Comparison of ENCODE assay signal across 14 cellular contexts in the genomic region with DNA sequence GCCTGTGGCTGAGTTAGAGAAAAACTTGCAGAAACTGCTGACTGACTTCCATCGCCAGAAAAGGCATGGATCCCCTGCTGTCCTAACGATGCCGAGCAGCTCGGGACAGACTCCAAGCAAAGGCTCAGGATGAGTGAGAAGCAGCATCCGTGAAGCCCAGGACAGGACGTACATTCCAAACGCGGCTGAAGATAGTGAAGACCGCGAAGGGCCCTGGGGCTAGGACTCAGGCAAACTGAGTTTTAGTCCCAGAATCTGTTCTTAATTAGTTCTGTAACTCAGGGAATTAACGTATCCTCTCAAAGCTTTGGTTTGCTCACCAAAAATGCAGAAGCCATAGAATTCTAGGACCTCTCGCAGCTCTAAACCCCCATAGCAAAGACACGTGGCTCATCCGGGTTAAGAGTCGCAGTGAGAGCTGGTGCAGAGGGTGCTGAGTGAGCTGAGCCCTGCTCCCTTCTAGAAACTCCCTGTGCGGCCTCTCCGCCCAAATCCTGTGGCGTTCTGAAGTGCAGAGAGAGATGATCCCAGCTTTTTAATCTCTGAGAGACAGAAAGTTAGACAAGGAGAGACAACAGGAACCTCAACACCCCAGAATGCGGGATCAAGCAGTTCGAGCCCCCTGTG.
A peak's percentile ranks its signal among the peaks of the same experiment; 100 is the strongest.
DNase-seq lines count a peak whose midpoint lies in the region; ATAC-seq, FAIRE-seq and TF ChIP-seq lines count a peak whose summit lies in the region.
"Had no signal": no experiment of that assay in that cellular context is flagged by ENCODE, and none has a peak within 500 bp of the region (broad histone marks: within the 10 kb centered on the region; RNA-seq: fewer than 3 reads in every experiment).

No MANE protein-coding gene starts in this region.

- 67 to 73% methylated on average over 20 of the region's 20 CpGs for WGBS in upper lobe of left lung, 2 donors

- H3K27ac ChIP-seq in astrocyte (ENCODE audit: low read depth, low read length) (no peak overlapping the region), upper lobe of left lung (peak overlapping the region; percentile 11 to 61 (median 34))
- H3K27ac ChIP-seq: spleen had no signal

- H4K20me1 ChIP-seq in astrocyte (ENCODE audit: insufficient read depth, low read length): no peaks in the 10 kb centered on the region

- TF ChIP-seq POLR2A in upper lobe of left lung (IDR thresholded peaks at IDR 0.05): no peak

- H3K4me3 ChIP-seq in astrocyte (ENCODE audit: insufficient read depth, low read depth, low read length) (no peak overlapping the region), foreskin fibroblast (ENCODE audit: low read depth in 1 of 2, low read length in 2 of 2) (peak overlapping the region in 1 of 2 donors; percentile 48), upper lobe of left lung (peak overlapping the region in 3 of 4 donors; percentile 6 to 18 (median 6))
- H3K4me3 ChIP-seq: spleen had no signal

- H3K9ac ChIP-seq in astrocyte (ENCODE audit: low read length): no peak overlapping the region

- TF ChIP-seq EP300 in upper lobe of left lung (IDR thresholded peaks at IDR 0.05): no peak

- H3K27me3 ChIP-seq in astrocyte (ENCODE audit: insufficient read depth, low read length): no peaks in the 10 kb centered on the region
- no peaks in the 10 kb centered on the region for H3K27me3 ChIP-seq in upper lobe of left lung
- H3K27me3 ChIP-seq: spleen had no signal

- H3K27ac Mint-ChIP-seq in astrocyte (ENCODE audit: unreplicated experiment): no peak overlapping the region
- no peak overlapping the region for H3K27ac Mint-ChIP-seq in stimulated activated memory B cell treated with anti-CD40 and anti-IgM and Interleukin-4, amounts not matched to agents 10 μg/mL and 1 μg/mL and 100 μg/mL, for 72 hours
- no peak overlapping the region for H3K27ac Mint-ChIP-seq in activated T-helper 1 cell treated with anti-CD3 and anti-CD28 coated beads, Interleukin-12 subunit alpha, Interleukin-12 subunit beta, Interleukin-2, Interleukin-4 antibody, amounts not matched to agents 30 ng/mL and 10 ng/mL and 1 ng/mL, durations not matched to agents 14 hours and 24 hours and 36 hours
- H3K27ac Mint-ChIP-seq in activated naive CD4-positive, alpha-beta T cell treated with anti-CD3 and anti-CD28 coated beads, Interleukin-2, amount 10 ng/mL, durations not matched to agents 7 days and 5 days: no peak overlapping the region
- H3K27ac Mint-ChIP-seq: activated naive CD4-positive, alpha-beta T cell treated with anti-CD3 and anti-CD28 coated beads, Interleukin-2, amount 50 U/mL, for 72 hours; CD4-positive, alpha-beta T cell had no signal

- TF ChIP-seq CTCF in astrocyte (IDR thresholded peaks at IDR 0.05; ENCODE audit: insufficient read depth, low read depth, low read length) (no peak), foreskin fibroblast (IDR thresholded peaks at IDR 0.05; ENCODE audit: low read depth, low read length) (no peak), upper lobe of left lung (IDR thresholded peaks at IDR 0.05) (no peak)

- H3K4me1 ChIP-seq in astrocyte (ENCODE audit: insufficient read depth, low read length): no peaks in the 10 kb centered on the region
- no peaks in the 10 kb centered on the region for H3K4me1 ChIP-seq in upper lobe of left lung
- H3K4me1 ChIP-seq: spleen had no signal

- no peaks in the 10 kb centered on the region for H3K36me3 ChIP-seq in astrocyte (ENCODE audit: insufficient read depth, low read length)
- no peaks in the 10 kb centered on the region for H3K36me3 ChIP-seq in upper lobe of left lung
- H3K36me3 ChIP-seq: spleen had no signal

- DNase-seq in GM04504 (ENCODE audit: low read depth) (peak; percentile 84), astrocyte (ENCODE audit: low read depth) (no peak), foreskin fibroblast (peak; percentile 82 to 92), upper lobe of left lung (no peak)
- no peak for DNase-seq in activated T-helper 1 cell treated with anti-CD3 and anti-CD28 coated beads, Interleukin-12 subunit alpha, Interleukin-12 subunit beta, Interleukin-2, Interleukin-4 antibody, amounts not matched to agents 30 ng/mL and 10 ng/mL and 1 ng/mL, durations not matched to agents 14 hours and 24 hours and 36 hours (ENCODE audit: low spot score)
- no peak for DNase-seq in activated naive CD4-positive, alpha-beta T cell treated with anti-CD3 and anti-CD28 coated beads, Interleukin-2, amount 10 ng/mL, durations not matched to agents 7 days and 5 days
- DNase-seq: CD4-positive, alpha-beta T cell; cerebellar nuclear complex; NCI-H774; spleen had no signal

- H2AFZ ChIP-seq in astrocyte (ENCODE audit: low read depth, low read length): no peak overlapping the region

- H3K27me3 Mint-ChIP-seq in astrocyte (ENCODE audit: low read depth, unreplicated experiment): peaks cover 6% of the 10 kb centered on the region
- peaks cover 20% of the 10 kb centered on the region for H3K27me3 Mint-ChIP-seq in stimulated activated memory B cell treated with anti-CD40 and anti-IgM and Interleukin-4, amounts not matched to agents 10 μg/mL and 1 μg/mL and 100 μg/mL, for 72 hours
- H3K27me3 Mint-ChIP-seq in activated T-helper 1 cell treated with anti-CD3 and anti-CD28 coated beads, Interleukin-12 subunit alpha, Interleukin-12 subunit beta, Interleukin-2, Interleukin-4 antibody, amounts not matched to agents 30 ng/mL and 10 ng/mL and 1 ng/mL, durations not matched to agents 14 hours and 24 hours and 36 hours (ENCODE audit: insufficient read depth): no peaks in the 10 kb centered on the region
- H3K27me3 Mint-ChIP-seq in activated naive CD4-positive, alpha-beta T cell treated with anti-CD3 and anti-CD28 coated beads, Interleukin-2, amount 10 ng/mL, durations not matched to agents 7 days and 5 days: no peaks in the 10 kb centered on the region

- H3K9me3 ChIP-seq in astrocyte (ENCODE audit: insufficient read depth, low read depth, low read length): peaks cover 16% of the 10 kb centered on the region
- H3K9me3 ChIP-seq in upper lobe of left lung: peaks cover 0 to 5% (median under 1%) of the 10 kb centered on the region in 4 donors

- H3K36me3 Mint-ChIP-seq in astrocyte (ENCODE audit: low read depth, unreplicated experiment): no peaks in the 10 kb centered on the region
- H3K36me3 Mint-ChIP-seq in stimulated activated memory B cell treated with anti-CD40 and anti-IgM and Interleukin-4, amounts not matched to agents 10 μg/mL and 1 μg/mL and 100 μg/mL, for 72 hours: peaks cover 5% of the 10 kb centered on the region
- H3K36me3 Mint-ChIP-seq in activated T-helper 1 cell treated with anti-CD3 and anti-CD28 coated beads, Interleukin-12 subunit alpha, Interleukin-12 subunit beta, Interleukin-2, Interleukin-4 antibody, amounts not matched to agents 30 ng/mL and 10 ng/mL and 1 ng/mL, durations not matched to agents 14 hours and 24 hours and 36 hours (ENCODE audit: low read depth): no peaks in the 10 kb centered on the region
- H3K36me3 Mint-ChIP-seq in activated naive CD4-positive, alpha-beta T cell treated with anti-CD3 and anti-CD28 coated beads, Interleukin-2, amount 10 ng/mL, durations not matched to agents 7 days and 5 days: no peaks in the 10 kb centered on the region

- H3K4me1 Mint-ChIP-seq in astrocyte (ENCODE audit: low read depth, unreplicated experiment): no peaks in the 10 kb centered on the region
- no peaks in the 10 kb centered on the region for H3K4me1 Mint-ChIP-seq in stimulated activated memory B cell treated with anti-CD40 and anti-IgM and Interleukin-4, amounts not matched to agents 10 μg/mL and 1 μg/mL and 100 μg/mL, for 72 hours
- H3K4me1 Mint-ChIP-seq in activated T-helper 1 cell treated with anti-CD3 and anti-CD28 coated beads, Interleukin-12 subunit alpha, Interleukin-12 subunit beta, Interleukin-2, Interleukin-4 antibody, amounts not matched to agents 30 ng/mL and 10 ng/mL and 1 ng/mL, durations not matched to agents 14 hours and 24 hours and 36 hours (ENCODE audit: low read depth): no peaks in the 10 kb centered on the region
- H3K4me1 Mint-ChIP-seq in activated naive CD4-positive, alpha-beta T cell treated with anti-CD3 and anti-CD28 coated beads, Interleukin-2, amount 10 ng/mL, durations not matched to agents 7 days and 5 days: no peaks in the 10 kb centered on the region

- CTCF ChIA-PET in activated naive CD4-positive, alpha-beta T cell treated with anti-CD3 and anti-CD28 coated beads, Interleukin-2, amount 10 ng/mL, durations not matched to agents 7 days and 5 days (lab: Charles Lee): no interaction called here

- H3K79me2 ChIP-seq in astrocyte (ENCODE audit: insufficient read depth, low read length): no peaks in the 10 kb centered on the region

- H3K4me2 ChIP-seq in astrocyte (ENCODE audit: low read length): no peak overlapping the region

- ATAC-seq in upper lobe of left lung (ENCODE audit: low FRiP score in 2 of 2): peak in 1 of 2 donors; percentile 67
- ATAC-seq in stimulated activated memory B cell treated with anti-CD40 and anti-IgM and Interleukin-4, amounts not matched to agents 10 μg/mL and 1 μg/mL and 100 μg/mL, for 72 hours: no peak
- ATAC-seq: activated CD4-positive, CD25-positive, alpha-beta regulatory T cell treated with anti-CD3 and anti-CD28 coated beads, Interleukin-2, amount 50 U/mL, for 24 hours; activated naive CD4-positive, alpha-beta T cell treated with anti-CD3 and anti-CD28 coated beads, Interleukin-2, amount 50 U/mL, for 72 hours had no signal

- intact Hi-C loops in activated T-helper 1 cell treated with anti-CD3 and anti-CD28 coated beads, Interleukin-12 subunit alpha, Interleukin-12 subunit beta, Interleukin-2, Interleukin-4 antibody, amounts not matched to agents 30 ng/mL and 10 ng/mL and 1 ng/mL, durations not matched to agents 14 hours and 24 hours and 36 hours (cut with micrococcal nuclease): no loop called here

- FAIRE-seq in astrocyte (lab: Jason Lieb, UNC): peak; percentile 66
- FAIRE-seq: RCC 7860 had no signal

- H3K9me3 Mint-ChIP-seq in astrocyte (ENCODE audit: unreplicated experiment): peaks cover 14% of the 10 kb centered on the region
- peaks cover 20% of the 10 kb centered on the region for H3K9me3 Mint-ChIP-seq in stimulated activated memory B cell treated with anti-CD40 and anti-IgM and Interleukin-4, amounts not matched to agents 10 μg/mL and 1 μg/mL and 100 μg/mL, for 72 hours
- H3K9me3 Mint-ChIP-seq in activated T-helper 1 cell treated with anti-CD3 and anti-CD28 coated beads, Interleukin-12 subunit alpha, Interleukin-12 subunit beta, Interleukin-2, Interleukin-4 antibody, amounts not matched to agents 30 ng/mL and 10 ng/mL and 1 ng/mL, durations not matched to agents 14 hours and 24 hours and 36 hours: peaks cover 18% of the 10 kb centered on the region
- H3K9me3 Mint-ChIP-seq in activated naive CD4-positive, alpha-beta T cell treated with anti-CD3 and anti-CD28 coated beads, Interleukin-2, amount 10 ng/mL, durations not matched to agents 7 days and 5 days: peaks cover 23% of the 10 kb centered on the region

- H3K4me3 Mint-ChIP-seq in astrocyte (ENCODE audit: unreplicated experiment): no peak overlapping the region
- H3K4me3 Mint-ChIP-seq in stimulated activated memory B cell treated with anti-CD40 and anti-IgM and Interleukin-4, amounts not matched to agents 10 μg/mL and 1 μg/mL and 100 μg/mL, for 72 hours: no peak overlapping the region
- H3K4me3 Mint-ChIP-seq in activated T-helper 1 cell treated with anti-CD3 and anti-CD28 coated beads, Interleukin-12 subunit alpha, Interleukin-12 subunit beta, Interleukin-2, Interleukin-4 antibody, amounts not matched to agents 30 ng/mL and 10 ng/mL and 1 ng/mL, durations not matched to agents 14 hours and 24 hours and 36 hours: no peak overlapping the region
- H3K4me3 Mint-ChIP-seq in activated naive CD4-positive, alpha-beta T cell treated with anti-CD3 and anti-CD28 coated beads, Interleukin-2, amount 10 ng/mL, durations not matched to agents 7 days and 5 days: no peak overlapping the region
- H3K4me3 Mint-ChIP-seq: CD4-positive, alpha-beta T cell had no signal

Comparison
In these comparisons a context has a peak if more than half of its experiments do, and no peak if none do; other contexts are left out.
1. DNase-seq: peak in GM04504 (single experiment) and foreskin fibroblast (2 of 2); none in astrocyte (single experiment), upper lobe of left lung (0 of 2), activated T-helper 1 cell treated with anti-CD3 and anti-CD28 coated beads, Interleukin-12 subunit alpha, Interleukin-12 subunit beta, Interleukin-2, Interleukin-4 antibody, amounts not matched to agents 30 ng/mL and 10 ng/mL and 1 ng/mL, durations not matched to agents 14 hours and 24 hours and 36 hours (single experiment) and activated naive CD4-positive, alpha-beta T cell treated with anti-CD3 and anti-CD28 coated beads, Interleukin-2, amount 10 ng/mL, durations not matched to agents 7 days and 5 days (single experiment).